ENCODE assay signal across 10 cellular contexts in the genomic region with DNA sequence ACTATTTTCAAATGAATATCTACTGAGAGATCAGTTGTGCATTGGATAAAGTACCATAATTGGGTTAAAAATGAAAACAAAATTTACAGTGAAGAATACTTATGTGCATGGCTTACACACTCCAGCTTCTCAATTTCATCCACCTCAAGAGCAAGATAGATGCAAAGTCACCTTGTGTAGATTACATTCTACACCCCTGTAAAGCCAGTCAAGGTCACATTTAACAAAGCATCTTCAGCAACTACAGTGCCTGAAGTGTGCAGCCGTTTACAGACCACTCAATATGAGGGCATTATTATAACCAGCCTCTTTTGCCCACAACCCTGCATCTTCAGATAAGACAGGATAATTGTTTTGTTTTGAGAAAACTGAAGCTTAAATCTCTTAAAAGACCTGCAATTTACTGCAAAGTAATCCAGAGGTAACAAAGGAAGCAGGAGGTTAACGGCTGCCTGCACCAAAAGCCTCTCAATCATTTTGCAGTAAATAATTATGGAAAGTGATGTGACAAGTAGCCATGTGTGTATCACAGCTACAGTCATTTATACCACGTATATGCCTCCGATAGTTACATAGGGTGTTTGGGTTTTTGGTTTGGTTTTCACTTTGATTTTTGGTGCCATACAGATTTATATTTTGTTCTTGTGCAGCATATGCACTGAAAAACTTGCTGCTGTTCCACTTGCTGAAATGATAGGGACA. TPM values are rescaled to one million over a fixed set of nuclear protein-coding genes. Genes with fewer than 3 reads are reported as not detected.
DNase-seq lines count a peak whose midpoint lies in the region; ATAC-seq, FAIRE-seq and TF ChIP-seq lines count a peak whose summit lies in the region.
"Had no signal": no experiment of that assay in that cellular context is flagged by ENCODE, and none has a peak within 500 bp of the region (broad histone marks: within the 10 kb centered on the region; RNA-seq: fewer than 3 reads in every experiment).

No MANE protein-coding gene starts in this region.

- DNase-seq in CD4-positive, CD25-positive, alpha-beta regulatory T cell = no peak
- DNase-seq in HTR-8/SVneo (ENCODE audit: insufficient read length, low spot score) = no peak
- no peak for DNase-seq in astrocyte of the cerebellum (ENCODE audit: low read depth)
- DNase-seq in natural killer cell treated with Interleukin-12 subunit alpha and Interleukin-12 subunit beta and Interleukin-15 and Interleukin-18, amount 100 ng/mL, for 72 hours (ENCODE audit: low spot score) = no peak
- DNase-seq in stimulated activated CD4-positive, alpha-beta T cell treated with anti-CD3 and anti-CD28 coated beads, Interleukin-4, amount 100 ng/mL, for 1 hour = no peak
- DNase-seq in T-helper 9 cell = no peak
- DNase-seq in DMS153 treated with DMSO at 0.1 percent for 48 hours (lab: John Stamatoyannopoulos, UW; ENCODE audit: unreplicated experiment) = no peak
- DNase-seq: occipital lobe had no signal

- peaks cover 0 to 11% (median 0%) of the 10 kb centered on the region in 7 donors for H3K9me3 Mint-ChIP-seq in CD4-positive, CD25-positive, alpha-beta regulatory T cell
- H3K9me3 Mint-ChIP-seq in natural killer cell treated with Interleukin-12 subunit alpha and Interleukin-12 subunit beta and Interleukin-15 and Interleukin-18, amount 100 ng/mL, for 72 hours = no peaks in the 10 kb centered on the region

- H3K27ac Mint-ChIP-seq in CD4-positive, CD25-positive, alpha-beta regulatory T cell = peak overlapping the region; percentile 48 to 80 (median 70)
- peak overlapping the region; percentile 65 to 85 for H3K27ac Mint-ChIP-seq in natural killer cell treated with Interleukin-12 subunit alpha and Interleukin-12 subunit beta and Interleukin-15 and Interleukin-18, amount 100 ng/mL, for 72 hours

- no peaks in the 10 kb centered on the region for H3K27me3 Mint-ChIP-seq in CD4-positive, CD25-positive, alpha-beta regulatory T cell
- H3K27me3 Mint-ChIP-seq in natural killer cell treated with Interleukin-12 subunit alpha and Interleukin-12 subunit beta and Interleukin-15 and Interleukin-18, amount 100 ng/mL, for 72 hours = no peaks in the 10 kb centered on the region

- peak overlapping the region; percentile 42 for H3K27ac ChIP-seq in CD4-positive, CD25-positive, alpha-beta regulatory T cell (ENCODE audit: insufficient read depth, low read length, poor library complexity, severe bottlenecking)

- no peak for ATAC-seq in CD4-positive, CD25-positive, alpha-beta regulatory T cell (ENCODE audit: low read depth in 2 of 2)
- no peak for ATAC-seq in natural killer cell treated with Interleukin-12 subunit alpha and Interleukin-12 subunit beta and Interleukin-15 and Interleukin-18, amount 100 ng/mL, for 72 hours
- ATAC-seq in HG03565 (IDR thresholded peaks at IDR 0.05; ENCODE audit: unreplicated experiment) = no peak

- no peaks in the 10 kb centered on the region for H3K27me3 ChIP-seq in CD4-positive, CD25-positive, alpha-beta regulatory T cell (ENCODE audit: control insufficient read depth, insufficient read depth, low read length)

- no peak for TF ChIP-seq CTCF in astrocyte of the cerebellum (IDR thresholded peaks at IDR 0.05; ENCODE audit: low read depth, low read length, missing control alignments)

- peaks cover 3 to 4% of the 10 kb centered on the region in 2 experiments for H3K9me3 ChIP-seq in CD4-positive, CD25-positive, alpha-beta regulatory T cell (ENCODE audit: control insufficient read depth in 2 of 2, low read length in 2 of 2)

- peaks cover 11% of the 10 kb centered on the region for H3K36me3 Mint-ChIP-seq in CD4-positive, CD25-positive, alpha-beta regulatory T cell
- peaks cover 17% of the 10 kb centered on the region for H3K36me3 Mint-ChIP-seq in natural killer cell treated with Interleukin-12 subunit alpha and Interleukin-12 subunit beta and Interleukin-15 and Interleukin-18, amount 100 ng/mL, for 72 hours

- peak; percentile 26 for FAIRE-seq in HTR-8/SVneo (lab: Jason Lieb, UNC)
- FAIRE-seq: colon had no signal

- H3K4me1 ChIP-seq in CD4-positive, CD25-positive, alpha-beta regulatory T cell (ENCODE audit: control insufficient read depth, insufficient read depth, low read length, poor library complexity, severe bottlenecking) = peaks cover 54% of the 10 kb centered on the region

- in situ Hi-C loops in astrocyte of the cerebellum (cut with HindIII; ENCODE audit: low sequenced_read_pairs) = no loop called here

- H3K36me3 ChIP-seq in CD4-positive, CD25-positive, alpha-beta regulatory T cell (ENCODE audit: control insufficient read depth, insufficient read depth, low read length) = no peaks in the 10 kb centered on the region

- peaks cover 24 to 68% (median 45%) of the 10 kb centered on the region in 4 donors for H3K4me1 Mint-ChIP-seq in CD4-positive, CD25-positive, alpha-beta regulatory T cell
- H3K4me1 Mint-ChIP-seq in natural killer cell treated with Interleukin-12 subunit alpha and Interleukin-12 subunit beta and Interleukin-15 and Interleukin-18, amount 100 ng/mL, for 72 hours (ENCODE audit: low read depth in 2 of 2) = peaks cover 35 to 56% of the 10 kb centered on the region in 2 donors

- peak overlapping the region; percentile 78 to 95 (median 82) for H3K4me3 Mint-ChIP-seq in CD4-positive, CD25-positive, alpha-beta regulatory T cell
- H3K4me3 Mint-ChIP-seq in natural killer cell treated with Interleukin-12 subunit alpha and Interleukin-12 subunit beta and Interleukin-15 and Interleukin-18, amount 100 ng/mL, for 72 hours = peak overlapping the region; percentile 100

- peak overlapping the region; percentile 76 for H3K4me3 ChIP-seq in CD4-positive, CD25-positive, alpha-beta regulatory T cell (ENCODE audit: low read depth, low read length)
- peak overlapping the region; percentile 60 for H3K4me3 ChIP-seq in astrocyte of the cerebellum (ENCODE audit: low read depth, low read length)

RNA-seq across cellular contexts. Expression of a gene that starts 4.9 kb away (rescaled TPM):
- total RNA-seq in CD4-positive, CD25-positive, alpha-beta regulatory T cell = 29.9 TPM
- 1 to 10 TPM; 1.1 to 2.5 (median 1.9) TPM for polyA plus RNA-seq in CD4-positive, CD25-positive, alpha-beta regulatory T cell
- 10 to 100 TPM; 39.1 to 41.8 TPM for total RNA-seq in natural killer cell treated with Interleukin-12 subunit alpha and Interleukin-12 subunit beta and Interleukin-15 and Interleukin-18, amount 100 ng/mL, for 72 hours

RNA-seq across cellular contexts. Expression of a gene that starts 32.6 kb away (rescaled TPM):
- 186 TPM for total RNA-seq in CD4-positive, CD25-positive, alpha-beta regulatory T cell
- polyA plus RNA-seq in CD4-positive, CD25-positive, alpha-beta regulatory T cell = 100 to 1,000 TPM; 250 to 315 (median 275) TPM
- 100 to 1,000 TPM; 193 to 208 TPM for total RNA-seq in natural killer cell treated with Interleukin-12 subunit alpha and Interleukin-12 subunit beta and Interleukin-15 and Interleukin-18, amount 100 ng/mL, for 72 hours
